Comparison of ENCODE assay signal across 20 cellular contexts in genomic region chr3:29454326-29454725, GRCh38.
DNase-seq lines count a peak whose midpoint lies in the region; ATAC-seq, FAIRE-seq and TF ChIP-seq lines count a peak whose summit lies in the region.
"Had no signal": no experiment of that assay in that cellular context is flagged by ENCODE, and none has a peak within 500 bp of the region (broad histone marks: within the 10 kb centered on the region; RNA-seq: fewer than 3 reads in every experiment).

No MANE protein-coding gene starts in this region.

- intact Hi-C loops in mucosa of descending colon (cut with DNase I, micrococcal nuclease), result no loop called here
- intact Hi-C loops in sigmoid colon (cut with DNase I), result no loop called here

- H3K23me2 ChIP-seq in H1 (ENCODE audit: low read depth, low read length), result no peaks in the 10 kb centered on the region; the same call in 1 of the 2 replicates

- FAIRE-seq in H1 (lab: Jason Lieb, UNC), result no peak
- FAIRE-seq: islet of Langerhans had no signal

- DNase-seq in RPMI7951 (ENCODE audit: low read depth), result peak; percentile 45
- no peak for DNase-seq in H1 (ENCODE audit: low read depth in 1 of 2, low spot score in 2 of 2)
- DNase-seq in mucosa of descending colon, result no peak
- peak; percentile 54 for DNase-seq in superior temporal gyrus (ENCODE audit: extremely low spot score)
- DNase-seq in NCI-H748 treated with DMSO at 0.1 percent for 48 hours (lab: John Stamatoyannopoulos, UW), result no peak
- DNase-seq in sigmoid colon, result no peak
- DNase-seq: activated B cell treated with CpG ODN at 0.5 μM for 24 hours; activated CD4-positive, alpha-beta memory T cell treated with anti-CD3 and anti-CD28 coated beads for 36 hours; activated T-cell treated with anti-CD3 and anti-CD28 coated beads for 4 hours; amniotic stem cell; cerebellar nuclear complex; DMS79; effector CD8-positive, alpha-beta T cell; MV-4-11; NCI-H2081 treated with DMSO at 0.1 percent for 48 hours had no signal

- no peak overlapping the region for H2BK120ac ChIP-seq in H1 (replicated peaks; ENCODE audit: low read depth, low read length)

- H2AK5ac ChIP-seq in H1 (ENCODE audit: low read depth, low read length), result no peak overlapping the region

- WGBS in H1 (ENCODE audit: extremely low coverage in 1 of 2, insufficient coverage in 1 of 2, insufficient read length in 1 of 2, insufficient replicate concordance in 2 of 2, low coverage in 1 of 2, low lambda C conversion rate in 2 of 2, missing lambda C conversion rate in 1 of 2), 2 experiments, result 91% methylated on average over 5 of the region's 5 CpGs; no CpG with 5 or more reads in 1 of the 2 experiments
- 20 to 74% methylated on average over 5 of the region's 5 CpGs for WGBS in sigmoid colon, 2 donors

- H3K9me3 ChIP-seq in H1 (ENCODE audit: insufficient read depth in 2 of 2, low read depth in 1 of 2, low read length in 1 of 2) (no peaks in the 10 kb centered on the region), mucosa of descending colon (no peaks in the 10 kb centered on the region), sigmoid colon (no peaks in the 10 kb centered on the region)
- H3K9me3 ChIP-seq: right atrium auricular region, SJSA1, tibial nerve had no signal

- H3K4me1 ChIP-seq in H1 (replicated peaks in 1 of 4; ENCODE audit: control insufficient read depth in 3 of 4, insufficient read depth in 4 of 4, low read length in 3 of 4), result peaks cover 4 to 11% (median 6%) of the 10 kb centered on the region in 4 experiments; a peak in 6 of 7 replicates
- H3K4me1 ChIP-seq in mucosa of descending colon (ENCODE audit: low read depth), result no peaks in the 10 kb centered on the region
- H3K4me1 ChIP-seq in sigmoid colon, result peaks cover 0 to 14% (median 5%) of the 10 kb centered on the region in 4 donors
- H3K4me1 ChIP-seq: SJSA1 had no signal

- no peaks in the 10 kb centered on the region; a peak in 1 of 7 replicates for H3K27me3 ChIP-seq in H1 (replicated peaks in 1 of 4; ENCODE audit: control insufficient read depth in 3 of 4, extremely low read depth in 1 of 4, insufficient read depth in 3 of 4, low read length in 3 of 4)
- no peaks in the 10 kb centered on the region for H3K27me3 ChIP-seq in sigmoid colon
- H3K27me3 ChIP-seq: right atrium auricular region, SJSA1, tibial nerve had no signal

- H3K4me3 ChIP-seq in H1 (ENCODE audit: extremely low read depth in 1 of 4, insufficient read depth in 2 of 4, low read depth in 3 of 4, low read length in 4 of 4) (no peak overlapping the region), mucosa of descending colon (no peak overlapping the region), sigmoid colon (no peak overlapping the region)
- H3K4me3 ChIP-seq: right atrium auricular region, SJSA1, tibial nerve had no signal

- no peaks in the 10 kb centered on the region for H3K79me1 ChIP-seq in H1 (ENCODE audit: low read depth, low read length)

- POLR2A ChIA-PET in H1 (lab: Charles Lee; ENCODE audit: partially characterized antibody), result interaction anchor here (0.9 kb wide), 1 partner anchor 69 kb away, joined by 3 read pairs; no protein-coding TSS in a partner anchor

- H2BK12ac ChIP-seq in H1 (ENCODE audit: low read depth, low read length), result no peak overlapping the region

- H2AFZ ChIP-seq in H1 (ENCODE audit: low read length), result 0 out of 2 replicates have a peak overlapping the region, but pooled peaks have one; percentile 60

- TF ChIP-seq CTCF in H1 (IDR thresholded peaks at IDR 0.05; ENCODE audit: control extremely low read depth in 1 of 3, insufficient read depth in 1 of 3, low read depth in 1 of 3, low read length in 3 of 3) (no peak), mucosa of descending colon (IDR thresholded peaks at IDR 0.05) (no peak), sigmoid colon (IDR thresholded peaks at IDR 0.05) (no peak)

- H3K4me2 ChIP-seq in H1 (ENCODE audit: insufficient read depth in 1 of 2, low read depth in 2 of 2, low read length in 2 of 2), result no peak overlapping the region

- H3K79me2 ChIP-seq in H1 (ENCODE audit: control insufficient read depth in 1 of 2, insufficient read depth in 2 of 2, low read length in 2 of 2), result no peaks in the 10 kb centered on the region

- H2BK5ac ChIP-seq in H1 (ENCODE audit: low read depth, low read length), result no peak overlapping the region

- ATAC-seq in mucosa of descending colon, result peak; percentile 27
- no peak for ATAC-seq in HG02571 (IDR thresholded peaks at IDR 0.05; ENCODE audit: unreplicated experiment)

- H2BK15ac ChIP-seq in H1 (ENCODE audit: low read length), result no peak overlapping the region

- TF ChIP-seq RAD21 in H1 (IDR thresholded peaks at IDR 0.05 in 1 of 2, conservative IDR thresholded peaks at IDR 0.05 in 1 of 2; ENCODE audit: low read depth in 2 of 2, low read length in 2 of 2), result no peak

- no peak overlapping the region for H4K5ac ChIP-seq in H1 (ENCODE audit: insufficient read length, low read depth, low read length)

- no peak overlapping the region for H3K14ac ChIP-seq in H1 (ENCODE audit: insufficient read length)

- no peak overlapping the region for H4K8ac ChIP-seq in H1 (ENCODE audit: extremely low read depth, insufficient read depth, low read length)

- H2BK20ac ChIP-seq in H1 (ENCODE audit: low read length), result no peak overlapping the region

- TF ChIP-seq POLR2A in H1 (IDR thresholded peaks at IDR 0.05; ENCODE audit: control extremely low read depth in 1 of 2, low read depth in 2 of 2, low read length in 2 of 2) (no peak), sigmoid colon (IDR thresholded peaks at IDR 0.05) (no peak)

- H4K91ac ChIP-seq in H1 (replicated peaks; ENCODE audit: insufficient read length, low read length), result no peak overlapping the region

- no peak overlapping the region for H3K56ac ChIP-seq in H1 (replicated peaks; ENCODE audit: insufficient read length, low read depth, low read length)

- no peaks in the 10 kb centered on the region for H4K20me1 ChIP-seq in H1 (replicated peaks in 1 of 2; ENCODE audit: control insufficient read depth in 1 of 2, insufficient read depth in 2 of 2, low read length in 2 of 2)

- H3K36me3 ChIP-seq in H1 (ENCODE audit: control insufficient read depth in 2 of 4, insufficient read depth in 4 of 4, low read length in 3 of 4), result no peaks in the 10 kb centered on the region
- no peaks in the 10 kb centered on the region for H3K36me3 ChIP-seq in mucosa of descending colon (ENCODE audit: low read depth)
- H3K36me3 ChIP-seq in sigmoid colon, result no peaks in the 10 kb centered on the region
- H3K36me3 ChIP-seq: right atrium auricular region, SJSA1, tibial nerve had no signal

- H3K18ac ChIP-seq in H1 (ENCODE audit: extremely low read depth, low read length), result no peak overlapping the region; the same call in 1 of the 2 replicates

- CTCF ChIA-PET in H1 (lab: Charles Lee; ENCODE audit: partially characterized antibody), result interaction anchor here (0.5 to 1.5 kb wide), 2 partner anchors 55 to 88 kb away, joined by 3 read pairs; no protein-coding TSS in a partner anchor

- no peak overlapping the region for H3K4ac ChIP-seq in H1 (replicated peaks; ENCODE audit: insufficient read length, low read depth, low read length)

- no peak overlapping the region for H3K9ac ChIP-seq in H1 (replicated peaks in 1 of 4; ENCODE audit: extremely low read depth in 1 of 4, low read depth in 3 of 4, low read length in 3 of 4)

- no peak overlapping the region for H3K23ac ChIP-seq in H1 (ENCODE audit: insufficient read length)

- no peak for TF ChIP-seq EP300 in H1 (IDR thresholded peaks at IDR 0.05; ENCODE audit: borderline replicate concordance in 1 of 2, low read depth in 2 of 2, low read length in 2 of 2)
- TF ChIP-seq EP300 in sigmoid colon (IDR thresholded peaks at IDR 0.05), result no peak

- H3K27ac ChIP-seq in H1 (ENCODE audit: low read depth, low read length), result no peak overlapping the region
- H3K27ac ChIP-seq in sigmoid colon, result peak overlapping the region in 1 of 4 donors; percentile 50
- H3K27ac ChIP-seq: SJSA1 had no signal

TF ChIP-seq in H1, 55 proteins besides CTCF, POLR2A, EP300 and RAD21:
- TF ChIP-seq CHD1 (IDR thresholded peaks at IDR 0.05; ENCODE audit: low read depth, low read length), result no peak
- no peak for TF ChIP-seq SP1 (IDR thresholded peaks at IDR 0.05; ENCODE audit: low read depth, low read length)
- TF ChIP-seq PHF8 (conservative IDR thresholded peaks at IDR 0.05; ENCODE audit: low read depth, low read length), result no peak
- no peak for TF ChIP-seq CEBPB (IDR thresholded peaks at IDR 0.05; ENCODE audit: low read depth, low read length)
- no peak for TF ChIP-seq KDM5A (IDR thresholded peaks at IDR 0.05; ENCODE audit: low read length)
- no peak for TF ChIP-seq MAX (IDR thresholded peaks at IDR 0.05)
- TF ChIP-seq BCL11A (IDR thresholded peaks at IDR 0.05; ENCODE audit: low read depth in 2 of 2, low read length in 2 of 2), result no peak
- no peak for TF ChIP-seq POLR2AphosphoS5 (IDR thresholded peaks at IDR 0.05; ENCODE audit: low read depth, low read length)
- TF ChIP-seq TEAD4 (IDR thresholded peaks at IDR 0.05; ENCODE audit: low read depth, low read length), result no peak
- no peak for TF ChIP-seq SUZ12 (IDR thresholded peaks at IDR 0.05; ENCODE audit: low read length)
- no peak for TF ChIP-seq KDM1A (IDR thresholded peaks at IDR 0.05; ENCODE audit: borderline replicate concordance, low read length)

Comparison
In these comparisons a context has a peak if more than half of its experiments do, and no peak if none do; other contexts are left out.
1. DNase-seq: peak in RPMI7951 (single experiment) and superior temporal gyrus (single experiment); none in H1 (0 of 2), mucosa of descending colon (0 of 3), NCI-H748 treated with DMSO at 0.1 percent for 48 hours (single experiment) and sigmoid colon (single experiment).